Comparison of ENCODE assay signal across 1 cellular context in genomic region chr12:109988903-109989302, GRCh38.
A peak's percentile ranks its signal among the peaks of the same experiment; 100 is the strongest.
TF ChIP-seq lines count a peak whose summit lies in the region.

No MANE protein-coding gene starts in this region.

TF ChIP-seq in GM12878, 131 proteins besides CTCF, POLR2A, EP300 and RAD21:
- TF ChIP-seq HDAC6 (IDR thresholded peaks at IDR 0.05; ENCODE audit: unreplicated experiment) (no peak), SPI1 (IDR thresholded peaks at IDR 0.05; ENCODE audit: borderline replicate concordance, insufficient read depth, low read depth, low read length) (peak; percentile 66; the same call in 1 of the 2 replicates)
